Comparison of ENCODE assay signal across 1 cellular context in genomic region chr12:106855221-106855758, GRCh38.
TF ChIP-seq lines count a peak whose summit lies in the region.

No MANE protein-coding gene starts in this region.

TF ChIP-seq in HepG2, 621 proteins besides CTCF, POLR2A, EP300 and RAD21 (continued from another document and continues in another):
- TF ChIP-seq ADNP (CRISPR knock-in tag; IDR thresholded peaks at IDR 0.05) (no peak), TEF (CRISPR knock-in tag; IDR thresholded peaks at IDR 0.05) (no peak), CENPBD1 (CRISPR knock-in tag; IDR thresholded peaks at IDR 0.05; ENCODE audit: borderline replicate concordance, low read depth) (no peak), AHDC1 (CRISPR knock-in tag; IDR thresholded peaks at IDR 0.05; ENCODE audit: borderline replicate concordance) (peak; percentile 95), MYPOP (CRISPR knock-in tag; IDR thresholded peaks at IDR 0.05) (no peak; the same call in 1 of the 2 replicates), ZNF740 (CRISPR knock-in tag; IDR thresholded peaks at IDR 0.05) (no peak), HDAC1 (CRISPR knock-in tag; IDR thresholded peaks at IDR 0.05) (peak; percentile 83), ZNF772 (CRISPR knock-in tag; IDR thresholded peaks at IDR 0.05) (0 out of 2 replicates have a peak, but pooled peaks have one; percentile 10), ZBTB33 (CRISPR knock-in tag; IDR thresholded peaks at IDR 0.05) (no peak), ZNF709 (CRISPR knock-in tag; IDR thresholded peaks at IDR 0.05) (no peak), ZNF180 (CRISPR knock-in tag; IDR thresholded peaks at IDR 0.05; ENCODE audit: borderline replicate concordance, low read depth) (no peak), AKNA (CRISPR knock-in tag; IDR thresholded peaks at IDR 0.05; ENCODE audit: borderline replicate concordance) (no peak), ZNF782 (CRISPR knock-in tag; IDR thresholded peaks at IDR 0.05; ENCODE audit: borderline replicate concordance) (no peak), MTA3 (CRISPR knock-in tag; IDR thresholded peaks at IDR 0.05) (no peak), NFKBIZ (CRISPR knock-in tag; IDR thresholded peaks at IDR 0.05) (peak; percentile 34; the same call in 1 of the 2 replicates), REST (IDR thresholded peaks at IDR 0.05; ENCODE audit: borderline replicate concordance in 1 of 2, low read depth in 1 of 2, low read length in 2 of 2) (no peak), NFIC (IDR thresholded peaks at IDR 0.05; ENCODE audit: low read length) (peak; percentile 93), FOXJ3 (CRISPR knock-in tag; IDR thresholded peaks at IDR 0.05; ENCODE audit: borderline replicate concordance) (peak; percentile 81; the same call in 1 of the 2 replicates), MAF1 (CRISPR knock-in tag; IDR thresholded peaks at IDR 0.05; ENCODE audit: borderline replicate concordance) (no peak), NBN (conservative IDR thresholded peaks at IDR 0.05) (no peak), ZHX2 (IDR thresholded peaks at IDR 0.05; ENCODE audit: low read depth) (no peak), ZHX2 (CRISPR knock-in tag; IDR thresholded peaks at IDR 0.05; ENCODE audit: borderline replicate concordance) (no peak), ZSCAN22 (CRISPR knock-in tag; IDR thresholded peaks at IDR 0.05) (no peak)
